Comparison of ENCODE assay signal across 1 cellular context in the genomic region with DNA sequence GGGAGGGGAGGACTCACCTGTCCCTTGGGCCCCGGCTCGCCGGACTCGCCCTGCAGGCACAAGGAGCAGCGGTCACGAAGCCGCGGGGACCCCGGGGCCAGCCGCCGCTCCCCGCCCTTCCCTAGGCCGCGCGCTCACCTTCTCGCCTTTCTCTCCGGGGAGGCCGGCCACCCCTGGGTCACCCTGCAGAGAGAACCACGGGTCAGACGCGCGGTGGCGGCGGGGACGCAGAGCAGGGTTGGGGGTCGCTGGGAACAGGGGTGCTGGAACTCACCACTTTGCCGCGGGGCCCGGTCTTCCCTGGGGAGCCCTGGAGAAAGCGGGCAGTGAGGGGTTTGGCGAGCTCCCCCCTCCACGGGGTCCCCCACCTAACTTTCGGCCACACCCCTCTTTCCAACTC.
TF ChIP-seq lines count a peak whose summit lies in the region.

No MANE protein-coding gene starts in this region.

TF ChIP-seq in GM23338, 12 proteins besides CTCF, POLR2A, EP300 and RAD21 (continued from another document):
- TF ChIP-seq, protein P1, sequence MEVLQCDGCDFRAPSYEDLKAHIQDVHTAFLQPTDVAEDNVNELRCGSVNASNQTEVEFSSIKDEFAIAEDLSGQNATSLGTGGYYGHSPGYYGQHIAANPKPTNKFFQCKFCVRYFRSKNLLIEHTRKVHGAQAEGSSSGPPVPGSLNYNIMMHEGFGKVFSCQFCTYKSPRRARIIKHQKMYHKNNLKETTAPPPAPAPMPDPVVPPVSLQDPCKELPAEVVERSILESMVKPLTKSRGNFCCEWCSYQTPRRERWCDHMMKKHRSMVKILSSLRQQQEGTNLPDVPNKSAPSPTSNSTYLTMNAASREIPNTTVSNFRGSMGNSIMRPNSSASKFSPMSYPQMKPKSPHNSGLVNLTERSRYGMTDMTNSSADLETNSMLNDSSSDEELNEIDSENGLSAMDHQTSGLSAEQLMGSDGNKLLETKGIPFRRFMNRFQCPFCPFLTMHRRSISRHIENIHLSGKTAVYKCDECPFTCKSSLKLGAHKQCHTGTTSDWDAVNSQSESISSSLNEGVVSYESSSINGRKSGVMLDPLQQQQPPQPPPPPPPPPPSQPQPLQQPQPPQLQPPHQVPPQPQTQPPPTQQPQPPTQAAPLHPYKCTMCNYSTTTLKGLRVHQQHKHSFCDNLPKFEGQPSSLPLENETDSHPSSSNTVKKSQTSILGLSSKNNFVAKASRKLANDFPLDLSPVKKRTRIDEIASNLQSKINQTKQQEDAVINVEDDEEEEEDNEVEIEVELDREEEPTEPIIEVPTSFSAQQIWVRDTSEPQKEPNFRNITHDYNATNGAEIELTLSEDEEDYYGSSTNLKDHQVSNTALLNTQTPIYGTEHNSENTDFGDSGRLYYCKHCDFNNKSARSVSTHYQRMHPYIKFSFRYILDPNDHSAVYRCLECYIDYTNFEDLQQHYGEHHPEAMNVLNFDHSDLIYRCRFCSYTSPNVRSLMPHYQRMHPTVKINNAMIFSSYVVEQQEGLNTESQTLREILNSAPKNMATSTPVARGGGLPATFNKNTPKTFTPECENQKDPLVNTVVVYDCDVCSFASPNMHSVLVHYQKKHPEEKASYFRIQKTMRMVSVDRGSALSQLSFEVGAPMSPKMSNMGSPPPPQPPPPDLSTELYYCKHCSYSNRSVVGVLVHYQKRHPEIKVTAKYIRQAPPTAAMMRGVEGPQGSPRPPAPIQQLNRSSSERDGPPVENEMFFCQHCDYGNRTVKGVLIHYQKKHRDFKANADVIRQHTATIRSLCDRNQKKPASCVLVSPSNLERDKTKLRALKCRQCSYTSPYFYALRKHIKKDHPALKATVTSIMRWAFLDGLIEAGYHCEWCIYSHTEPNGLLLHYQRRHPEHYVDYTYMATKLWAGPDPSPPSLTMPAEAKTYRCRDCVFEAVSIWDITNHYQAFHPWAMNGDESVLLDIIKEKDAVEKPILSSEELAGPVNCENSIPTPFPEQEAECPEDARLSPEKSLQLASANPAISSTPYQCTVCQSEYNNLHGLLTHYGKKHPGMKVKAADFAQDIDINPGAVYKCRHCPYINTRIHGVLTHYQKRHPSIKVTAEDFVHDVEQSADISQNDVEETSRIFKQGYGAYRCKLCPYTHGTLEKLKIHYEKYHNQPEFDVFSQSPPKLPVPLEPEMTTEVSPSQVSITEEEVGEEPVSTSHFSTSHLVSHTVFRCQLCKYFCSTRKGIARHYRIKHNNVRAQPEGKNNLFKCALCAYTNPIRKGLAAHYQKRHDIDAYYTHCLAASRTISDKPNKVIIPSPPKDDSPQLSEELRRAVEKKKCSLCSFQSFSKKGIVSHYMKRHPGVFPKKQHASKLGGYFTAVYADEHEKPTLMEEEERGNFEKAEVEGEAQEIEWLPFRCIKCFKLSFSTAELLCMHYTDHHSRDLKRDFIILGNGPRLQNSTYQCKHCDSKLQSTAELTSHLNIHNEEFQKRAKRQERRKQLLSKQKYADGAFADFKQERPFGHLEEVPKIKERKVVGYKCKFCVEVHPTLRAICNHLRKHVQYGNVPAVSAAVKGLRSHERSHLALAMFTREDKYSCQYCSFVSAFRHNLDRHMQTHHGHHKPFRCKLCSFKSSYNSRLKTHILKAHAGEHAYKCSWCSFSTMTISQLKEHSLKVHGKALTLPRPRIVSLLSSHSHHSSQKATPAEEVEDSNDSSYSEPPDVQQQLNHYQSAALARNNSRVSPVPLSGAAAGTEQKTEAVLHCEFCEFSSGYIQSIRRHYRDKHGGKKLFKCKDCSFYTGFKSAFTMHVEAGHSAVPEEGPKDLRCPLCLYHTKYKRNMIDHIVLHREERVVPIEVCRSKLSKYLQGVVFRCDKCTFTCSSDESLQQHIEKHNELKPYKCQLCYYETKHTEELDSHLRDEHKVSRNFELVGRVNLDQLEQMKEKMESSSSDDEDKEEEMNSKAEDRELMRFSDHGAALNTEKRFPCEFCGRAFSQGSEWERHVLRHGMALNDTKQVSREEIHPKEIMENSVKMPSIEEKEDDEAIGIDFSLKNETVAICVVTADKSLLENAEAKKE (CRISPR knock-in tag; IDR thresholded peaks at IDR 0.05) = no peak
- TF ChIP-seq, protein P2, sequence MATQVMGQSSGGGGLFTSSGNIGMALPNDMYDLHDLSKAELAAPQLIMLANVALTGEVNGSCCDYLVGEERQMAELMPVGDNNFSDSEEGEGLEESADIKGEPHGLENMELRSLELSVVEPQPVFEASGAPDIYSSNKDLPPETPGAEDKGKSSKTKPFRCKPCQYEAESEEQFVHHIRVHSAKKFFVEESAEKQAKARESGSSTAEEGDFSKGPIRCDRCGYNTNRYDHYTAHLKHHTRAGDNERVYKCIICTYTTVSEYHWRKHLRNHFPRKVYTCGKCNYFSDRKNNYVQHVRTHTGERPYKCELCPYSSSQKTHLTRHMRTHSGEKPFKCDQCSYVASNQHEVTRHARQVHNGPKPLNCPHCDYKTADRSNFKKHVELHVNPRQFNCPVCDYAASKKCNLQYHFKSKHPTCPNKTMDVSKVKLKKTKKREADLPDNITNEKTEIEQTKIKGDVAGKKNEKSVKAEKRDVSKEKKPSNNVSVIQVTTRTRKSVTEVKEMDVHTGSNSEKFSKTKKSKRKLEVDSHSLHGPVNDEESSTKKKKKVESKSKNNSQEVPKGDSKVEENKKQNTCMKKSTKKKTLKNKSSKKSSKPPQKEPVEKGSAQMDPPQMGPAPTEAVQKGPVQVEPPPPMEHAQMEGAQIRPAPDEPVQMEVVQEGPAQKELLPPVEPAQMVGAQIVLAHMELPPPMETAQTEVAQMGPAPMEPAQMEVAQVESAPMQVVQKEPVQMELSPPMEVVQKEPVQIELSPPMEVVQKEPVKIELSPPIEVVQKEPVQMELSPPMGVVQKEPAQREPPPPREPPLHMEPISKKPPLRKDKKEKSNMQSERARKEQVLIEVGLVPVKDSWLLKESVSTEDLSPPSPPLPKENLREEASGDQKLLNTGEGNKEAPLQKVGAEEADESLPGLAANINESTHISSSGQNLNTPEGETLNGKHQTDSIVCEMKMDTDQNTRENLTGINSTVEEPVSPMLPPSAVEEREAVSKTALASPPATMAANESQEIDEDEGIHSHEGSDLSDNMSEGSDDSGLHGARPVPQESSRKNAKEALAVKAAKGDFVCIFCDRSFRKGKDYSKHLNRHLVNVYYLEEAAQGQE (IDR thresholded peaks at IDR 0.05; ENCODE audit: unreplicated experiment) = no peak
- no peak for TF ChIP-seq ZNF114 (CRISPR knock-in tag; IDR thresholded peaks at IDR 0.05)
- TF ChIP-seq EZH2 (IDR thresholded peaks at IDR 0.05; ENCODE audit: low read depth, unreplicated experiment) = no peak
- no peak for TF ChIP-seq POLR2AphosphoS5 (IDR thresholded peaks at IDR 0.05; ENCODE audit: low read depth)
